29 cellular contexts compared by ENCODE assay signal in genomic region chr9:107872457-107873192, GRCh38.
A peak's percentile ranks its signal among the peaks of the same experiment; 100 is the strongest.
DNase-seq lines count a peak whose midpoint lies in the region; ATAC-seq and TF ChIP-seq lines count a peak whose summit lies in the region.
"Had no signal": no experiment of that assay in that cellular context is flagged by ENCODE, and none has a peak within 500 bp of the region (broad histone marks: within the 10 kb centered on the region; RNA-seq: fewer than 3 reads in every experiment).

No MANE protein-coding gene starts in this region.

- no peak overlapping the region for H3K4me3 Mint-ChIP-seq in stimulated activated naive B cell treated with anti-CD40 and anti-IgM and Interleukin-4, amounts not matched to agents 10 μg/mL and 1 μg/mL and 100 μg/mL, for 72 hours
- H3K4me3 Mint-ChIP-seq: activated CD4-positive, alpha-beta T cell treated with anti-CD3 and anti-CD28 coated beads for 36 hours; activated CD8-positive, alpha-beta T cell treated with anti-CD3 and anti-CD28 coated beads, Interleukin-2, amount 10 ng/mL, durations not matched to agents 7 days and 5 days; activated naive CD4-positive, alpha-beta T cell treated with anti-CD3 and anti-CD28 coated beads, Interleukin-2, amount 50 U/mL, for 24 hours; T-helper 2 cell treated with Interferon-gamma antibody and Interleukin-4, amounts not matched to agents 5 μg/mL and 100 μg/mL, for 36 hours had no signal

- no TSS peak for BruUV-seq in PC-9 (replicated peaks; lab: Mats Ljungman, UMichigan)

- H3K27ac Mint-ChIP-seq in stimulated activated naive B cell treated with anti-CD40 and anti-IgM and Interleukin-4, amounts not matched to agents 10 μg/mL and 1 μg/mL and 100 μg/mL, for 72 hours: peak overlapping the region; percentile 38
- H3K27ac Mint-ChIP-seq: activated CD4-positive, alpha-beta T cell treated with anti-CD3 and anti-CD28 coated beads for 36 hours; activated CD8-positive, alpha-beta T cell treated with anti-CD3 and anti-CD28 coated beads, Interleukin-2, amount 10 ng/mL, durations not matched to agents 7 days and 5 days; activated naive CD4-positive, alpha-beta T cell treated with anti-CD3 and anti-CD28 coated beads, Interleukin-2, amount 50 U/mL, for 24 hours; T-helper 2 cell treated with Interferon-gamma antibody and Interleukin-4, amounts not matched to agents 5 μg/mL and 100 μg/mL, for 36 hours had no signal

- H3K4me1 Mint-ChIP-seq in stimulated activated naive B cell treated with anti-CD40 and anti-IgM and Interleukin-4, amounts not matched to agents 10 μg/mL and 1 μg/mL and 100 μg/mL, for 72 hours: peaks cover 60 to 83% of the 10 kb centered on the region in 2 donors
- H3K4me1 Mint-ChIP-seq: activated CD4-positive, alpha-beta T cell treated with anti-CD3 and anti-CD28 coated beads for 36 hours; activated naive CD4-positive, alpha-beta T cell treated with anti-CD3 and anti-CD28 coated beads, Interleukin-2, amount 50 U/mL, for 24 hours had no signal

- no peaks in the 10 kb centered on the region for H3K9me2 ChIP-seq in PC-9 (ENCODE audit: insufficient read depth)

- H3K4me3 ChIP-seq in PC-9: no peak overlapping the region
- H3K4me3 ChIP-seq: gastrocnemius medialis, left lung had no signal

- 0 out of 2 replicates have a peak, but pooled peaks cover 6% of the 10 kb centered on the region for H3F3A ChIP-seq in PC-9 (ENCODE audit: insufficient read depth, low read depth)

- ATAC-seq in stimulated activated naive B cell treated with anti-CD40 and anti-IgM and Interleukin-4, amounts not matched to agents 10 μg/mL and 1 μg/mL and 100 μg/mL, for 72 hours (replicated peaks): no peak
- ATAC-seq in GM19455 (IDR thresholded peaks at IDR 0.05; ENCODE audit: unreplicated experiment): no peak
- ATAC-seq: activated CD4-positive, alpha-beta T cell treated with anti-CD3 and anti-CD28 coated beads for 36 hours; activated CD8-positive, alpha-beta T cell treated with anti-CD3 and anti-CD28 coated beads, Interleukin-2, amount 10 ng/mL, durations not matched to agents 7 days and 5 days; gastrocnemius medialis; left lung; right cardiac atrium; stimulated activated naive CD8-positive, alpha-beta T cell treated with anti-CD3 and anti-CD28 coated beads, Interleukin-15, Interleukin-2, amounts not matched to agents 100 U/mL and 50 U/mL, for 24 hours had no signal

- H2AFZ ChIP-seq in PC-9: no peak overlapping the region

- no peak overlapping the region for H3K4me2 ChIP-seq in PC-9

- no peaks in the 10 kb centered on the region; the same call in 1 of the 2 replicates for H4K20me1 ChIP-seq in PC-9 (ENCODE audit: insufficient read depth)

- no peak for TF ChIP-seq CTCF in PC-9 (conservative IDR thresholded peaks at IDR 0.05)

- no peaks in the 10 kb centered on the region for H3K36me3 ChIP-seq in PC-9 (ENCODE audit: low read depth)
- H3K36me3 ChIP-seq: gastrocnemius medialis, left lung, neutrophil had no signal

- H3K36me3 Mint-ChIP-seq in stimulated activated naive B cell treated with anti-CD40 and anti-IgM and Interleukin-4, amounts not matched to agents 10 μg/mL and 1 μg/mL and 100 μg/mL, for 72 hours: peaks cover 3 to 4% of the 10 kb centered on the region in 2 donors
- H3K36me3 Mint-ChIP-seq: activated naive CD4-positive, alpha-beta T cell treated with anti-CD3 and anti-CD28 coated beads, Interleukin-2, amount 50 U/mL, for 24 hours had no signal

- no peak overlapping the region for H3K27ac ChIP-seq in PC-9
- H3K27ac ChIP-seq: 22Rv1, gastrocnemius medialis, left lung, neutrophil had no signal

- peaks cover 0 to 4% of the 10 kb centered on the region in 2 donors for H3K9me3 Mint-ChIP-seq in stimulated activated naive B cell treated with anti-CD40 and anti-IgM and Interleukin-4, amounts not matched to agents 10 μg/mL and 1 μg/mL and 100 μg/mL, for 72 hours
- H3K9me3 Mint-ChIP-seq: activated naive CD4-positive, alpha-beta T cell treated with anti-CD3 and anti-CD28 coated beads, Interleukin-2, amount 50 U/mL, for 24 hours; T-helper 2 cell treated with Interferon-gamma antibody and Interleukin-4, amounts not matched to agents 5 μg/mL and 100 μg/mL, for 36 hours had no signal

- no peaks in the 10 kb centered on the region for H3K27me3 ChIP-seq in PC-9 (ENCODE audit: insufficient read depth, low read depth)
- H3K27me3 ChIP-seq: gastrocnemius medialis, left lung, neutrophil had no signal

- H3K9me3 ChIP-seq in PC-9 (ENCODE audit: insufficient read depth, low read depth): no peaks in the 10 kb centered on the region
- H3K9me3 ChIP-seq: gastrocnemius medialis, left lung, neutrophil had no signal

- no peaks in the 10 kb centered on the region for H3K79me2 ChIP-seq in PC-9 (ENCODE audit: low read depth)

- no peaks in the 10 kb centered on the region for H3K27me3 Mint-ChIP-seq in stimulated activated naive B cell treated with anti-CD40 and anti-IgM and Interleukin-4, amounts not matched to agents 10 μg/mL and 1 μg/mL and 100 μg/mL, for 72 hours
- H3K27me3 Mint-ChIP-seq: activated naive CD4-positive, alpha-beta T cell treated with anti-CD3 and anti-CD28 coated beads, Interleukin-2, amount 50 U/mL, for 24 hours had no signal

- intact Hi-C loops in PC-9 (cut with micrococcal nuclease; ENCODE audit: unreplicated experiment): no loop called here

- peaks cover 12% of the 10 kb centered on the region; the same call in 1 of the 2 replicates for H3K4me1 ChIP-seq in PC-9 (replicated peaks; ENCODE audit: insufficient read depth)
- H3K4me1 ChIP-seq: gastrocnemius medialis had no signal

- DNase-seq in NCI-H1092 treated with DMSO at 0.1 percent for 48 hours (lab: John Stamatoyannopoulos, UW): peak; percentile 4
- DNase-seq in NCI-H1092 (lab: John Stamatoyannopoulos, UW): no peak
- peak; percentile 82 for DNase-seq in NCI-H748 (lab: John Stamatoyannopoulos, UW; ENCODE audit: unreplicated experiment)
- DNase-seq in iPS DF 4.7 (ENCODE audit: extremely low read depth, low spot score): peak; percentile 51
- DNase-seq in stimulated activated naive B cell treated with anti-CD40 and anti-IgM and Interleukin-4, amounts not matched to agents 10 μg/mL and 1 μg/mL and 100 μg/mL, for 72 hours: no peak
- DNase-seq in NCI-H82 treated with DMSO at 0.1 percent for 48 hours (lab: John Stamatoyannopoulos, UW; ENCODE audit: unreplicated experiment): no peak
- no peak for DNase-seq in PC-9
- DNase-seq: activated CD4-positive, alpha-beta T cell treated with anti-CD3 and anti-CD28 coated beads for 36 hours; activated CD8-positive, alpha-beta T cell treated with anti-CD3 and anti-CD28 coated beads, Interleukin-2, amount 10 ng/mL, durations not matched to agents 7 days and 5 days; Calu3; DND-41; gastrocnemius medialis; islet precursor cell; KG1; left lung; mesenchymal stem cell; MM.1S; NCI-H1417 treated with DMSO at 0.1 percent for 48 hours; NCI-H2171; NCI-H524; right cardiac atrium; SHP77 treated with DMSO at 0.1 percent for 48 hours; stimulated activated CD4-positive, alpha-beta T cell treated with anti-CD3 and anti-CD28 coated beads, Interleukin-1b, Interleukin-23, amount 100 ng/mL, for 48 hours; stimulated activated naive CD8-positive, alpha-beta T cell treated with anti-CD3 and anti-CD28 coated beads, Interleukin-15, Interleukin-2, amounts not matched to agents 100 U/mL and 50 U/mL, for 24 hours had no signal

- POLR2A ChIA-PET in PC-9 (lab: Charles Lee; ENCODE audit: unreplicated experiment): no interaction called here

- CTCF ChIA-PET in PC-9 (lab: Charles Lee): interaction anchor here (0.6 kb wide), 1 partner anchor 1598 kb away, joined by 3 read pairs; no protein-coding TSS in a partner anchor

Comparison
In these comparisons a context has a peak if more than half of its experiments do, and no peak if none do; other contexts are left out.
1. DNase-seq: peak in NCI-H1092 treated with DMSO at 0.1 percent for 48 hours (single experiment), NCI-H748 (single experiment) and iPS DF 4.7 (single experiment); none in NCI-H1092 (single experiment), stimulated activated naive B cell treated with anti-CD40 and anti-IgM and Interleukin-4, amounts not matched to agents 10 μg/mL and 1 μg/mL and 100 μg/mL, for 72 hours (single experiment), NCI-H82 treated with DMSO at 0.1 percent for 48 hours (single experiment) and PC-9 (0 of 2).